Comparison of ENCODE assay signal across 2 cellular contexts in the genomic region with DNA sequence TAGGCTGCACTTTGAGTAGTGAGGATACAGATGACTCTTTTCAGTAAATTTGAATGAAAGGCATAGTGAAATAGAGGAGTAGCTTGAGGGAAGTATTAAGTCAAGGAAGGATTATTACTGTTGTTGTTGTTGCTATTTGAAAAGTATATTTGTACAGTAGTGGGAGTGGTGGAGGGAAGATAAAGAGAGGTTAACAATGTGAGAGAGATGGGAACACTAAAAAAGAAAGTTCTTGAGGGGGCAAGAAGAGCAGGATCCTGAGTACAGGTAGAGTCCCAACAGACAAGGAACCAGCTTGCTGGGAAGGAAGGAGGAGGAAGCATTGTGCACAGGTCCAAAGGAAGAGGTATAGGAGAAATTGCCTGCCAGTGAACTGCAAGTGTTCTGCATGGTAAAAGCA.
TF ChIP-seq lines count a peak whose summit lies in the region.

No MANE protein-coding gene starts in this region.

TF ChIP-seq in GM23338, 12 proteins besides CTCF, POLR2A, EP300 and RAD21 (continues in another document):
- TF ChIP-seq EZH2 (IDR thresholded peaks at IDR 0.05; ENCODE audit: low read depth, unreplicated experiment) (no peak), STAT1 (IDR thresholded peaks at IDR 0.05; ENCODE audit: unreplicated experiment) (no peak), ZNF114 (CRISPR knock-in tag; IDR thresholded peaks at IDR 0.05) (no peak), EZH2phosphoT487 (IDR thresholded peaks at IDR 0.05; ENCODE audit: unreplicated experiment) (no peak), JUNB (IDR thresholded peaks at IDR 0.05; ENCODE audit: unreplicated experiment) (no peak), ZNF331 (CRISPR knock-in tag; IDR thresholded peaks at IDR 0.05; ENCODE audit: low read depth) (no peak), POLR2AphosphoS5 (IDR thresholded peaks at IDR 0.05; ENCODE audit: low read depth) (no peak)
- TF ChIP-seq, protein P1, sequence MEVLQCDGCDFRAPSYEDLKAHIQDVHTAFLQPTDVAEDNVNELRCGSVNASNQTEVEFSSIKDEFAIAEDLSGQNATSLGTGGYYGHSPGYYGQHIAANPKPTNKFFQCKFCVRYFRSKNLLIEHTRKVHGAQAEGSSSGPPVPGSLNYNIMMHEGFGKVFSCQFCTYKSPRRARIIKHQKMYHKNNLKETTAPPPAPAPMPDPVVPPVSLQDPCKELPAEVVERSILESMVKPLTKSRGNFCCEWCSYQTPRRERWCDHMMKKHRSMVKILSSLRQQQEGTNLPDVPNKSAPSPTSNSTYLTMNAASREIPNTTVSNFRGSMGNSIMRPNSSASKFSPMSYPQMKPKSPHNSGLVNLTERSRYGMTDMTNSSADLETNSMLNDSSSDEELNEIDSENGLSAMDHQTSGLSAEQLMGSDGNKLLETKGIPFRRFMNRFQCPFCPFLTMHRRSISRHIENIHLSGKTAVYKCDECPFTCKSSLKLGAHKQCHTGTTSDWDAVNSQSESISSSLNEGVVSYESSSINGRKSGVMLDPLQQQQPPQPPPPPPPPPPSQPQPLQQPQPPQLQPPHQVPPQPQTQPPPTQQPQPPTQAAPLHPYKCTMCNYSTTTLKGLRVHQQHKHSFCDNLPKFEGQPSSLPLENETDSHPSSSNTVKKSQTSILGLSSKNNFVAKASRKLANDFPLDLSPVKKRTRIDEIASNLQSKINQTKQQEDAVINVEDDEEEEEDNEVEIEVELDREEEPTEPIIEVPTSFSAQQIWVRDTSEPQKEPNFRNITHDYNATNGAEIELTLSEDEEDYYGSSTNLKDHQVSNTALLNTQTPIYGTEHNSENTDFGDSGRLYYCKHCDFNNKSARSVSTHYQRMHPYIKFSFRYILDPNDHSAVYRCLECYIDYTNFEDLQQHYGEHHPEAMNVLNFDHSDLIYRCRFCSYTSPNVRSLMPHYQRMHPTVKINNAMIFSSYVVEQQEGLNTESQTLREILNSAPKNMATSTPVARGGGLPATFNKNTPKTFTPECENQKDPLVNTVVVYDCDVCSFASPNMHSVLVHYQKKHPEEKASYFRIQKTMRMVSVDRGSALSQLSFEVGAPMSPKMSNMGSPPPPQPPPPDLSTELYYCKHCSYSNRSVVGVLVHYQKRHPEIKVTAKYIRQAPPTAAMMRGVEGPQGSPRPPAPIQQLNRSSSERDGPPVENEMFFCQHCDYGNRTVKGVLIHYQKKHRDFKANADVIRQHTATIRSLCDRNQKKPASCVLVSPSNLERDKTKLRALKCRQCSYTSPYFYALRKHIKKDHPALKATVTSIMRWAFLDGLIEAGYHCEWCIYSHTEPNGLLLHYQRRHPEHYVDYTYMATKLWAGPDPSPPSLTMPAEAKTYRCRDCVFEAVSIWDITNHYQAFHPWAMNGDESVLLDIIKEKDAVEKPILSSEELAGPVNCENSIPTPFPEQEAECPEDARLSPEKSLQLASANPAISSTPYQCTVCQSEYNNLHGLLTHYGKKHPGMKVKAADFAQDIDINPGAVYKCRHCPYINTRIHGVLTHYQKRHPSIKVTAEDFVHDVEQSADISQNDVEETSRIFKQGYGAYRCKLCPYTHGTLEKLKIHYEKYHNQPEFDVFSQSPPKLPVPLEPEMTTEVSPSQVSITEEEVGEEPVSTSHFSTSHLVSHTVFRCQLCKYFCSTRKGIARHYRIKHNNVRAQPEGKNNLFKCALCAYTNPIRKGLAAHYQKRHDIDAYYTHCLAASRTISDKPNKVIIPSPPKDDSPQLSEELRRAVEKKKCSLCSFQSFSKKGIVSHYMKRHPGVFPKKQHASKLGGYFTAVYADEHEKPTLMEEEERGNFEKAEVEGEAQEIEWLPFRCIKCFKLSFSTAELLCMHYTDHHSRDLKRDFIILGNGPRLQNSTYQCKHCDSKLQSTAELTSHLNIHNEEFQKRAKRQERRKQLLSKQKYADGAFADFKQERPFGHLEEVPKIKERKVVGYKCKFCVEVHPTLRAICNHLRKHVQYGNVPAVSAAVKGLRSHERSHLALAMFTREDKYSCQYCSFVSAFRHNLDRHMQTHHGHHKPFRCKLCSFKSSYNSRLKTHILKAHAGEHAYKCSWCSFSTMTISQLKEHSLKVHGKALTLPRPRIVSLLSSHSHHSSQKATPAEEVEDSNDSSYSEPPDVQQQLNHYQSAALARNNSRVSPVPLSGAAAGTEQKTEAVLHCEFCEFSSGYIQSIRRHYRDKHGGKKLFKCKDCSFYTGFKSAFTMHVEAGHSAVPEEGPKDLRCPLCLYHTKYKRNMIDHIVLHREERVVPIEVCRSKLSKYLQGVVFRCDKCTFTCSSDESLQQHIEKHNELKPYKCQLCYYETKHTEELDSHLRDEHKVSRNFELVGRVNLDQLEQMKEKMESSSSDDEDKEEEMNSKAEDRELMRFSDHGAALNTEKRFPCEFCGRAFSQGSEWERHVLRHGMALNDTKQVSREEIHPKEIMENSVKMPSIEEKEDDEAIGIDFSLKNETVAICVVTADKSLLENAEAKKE (CRISPR knock-in tag; IDR thresholded peaks at IDR 0.05): no peak
- TF ChIP-seq, protein P2, sequence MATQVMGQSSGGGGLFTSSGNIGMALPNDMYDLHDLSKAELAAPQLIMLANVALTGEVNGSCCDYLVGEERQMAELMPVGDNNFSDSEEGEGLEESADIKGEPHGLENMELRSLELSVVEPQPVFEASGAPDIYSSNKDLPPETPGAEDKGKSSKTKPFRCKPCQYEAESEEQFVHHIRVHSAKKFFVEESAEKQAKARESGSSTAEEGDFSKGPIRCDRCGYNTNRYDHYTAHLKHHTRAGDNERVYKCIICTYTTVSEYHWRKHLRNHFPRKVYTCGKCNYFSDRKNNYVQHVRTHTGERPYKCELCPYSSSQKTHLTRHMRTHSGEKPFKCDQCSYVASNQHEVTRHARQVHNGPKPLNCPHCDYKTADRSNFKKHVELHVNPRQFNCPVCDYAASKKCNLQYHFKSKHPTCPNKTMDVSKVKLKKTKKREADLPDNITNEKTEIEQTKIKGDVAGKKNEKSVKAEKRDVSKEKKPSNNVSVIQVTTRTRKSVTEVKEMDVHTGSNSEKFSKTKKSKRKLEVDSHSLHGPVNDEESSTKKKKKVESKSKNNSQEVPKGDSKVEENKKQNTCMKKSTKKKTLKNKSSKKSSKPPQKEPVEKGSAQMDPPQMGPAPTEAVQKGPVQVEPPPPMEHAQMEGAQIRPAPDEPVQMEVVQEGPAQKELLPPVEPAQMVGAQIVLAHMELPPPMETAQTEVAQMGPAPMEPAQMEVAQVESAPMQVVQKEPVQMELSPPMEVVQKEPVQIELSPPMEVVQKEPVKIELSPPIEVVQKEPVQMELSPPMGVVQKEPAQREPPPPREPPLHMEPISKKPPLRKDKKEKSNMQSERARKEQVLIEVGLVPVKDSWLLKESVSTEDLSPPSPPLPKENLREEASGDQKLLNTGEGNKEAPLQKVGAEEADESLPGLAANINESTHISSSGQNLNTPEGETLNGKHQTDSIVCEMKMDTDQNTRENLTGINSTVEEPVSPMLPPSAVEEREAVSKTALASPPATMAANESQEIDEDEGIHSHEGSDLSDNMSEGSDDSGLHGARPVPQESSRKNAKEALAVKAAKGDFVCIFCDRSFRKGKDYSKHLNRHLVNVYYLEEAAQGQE (IDR thresholded peaks at IDR 0.05; ENCODE audit: unreplicated experiment): no peak
- TF ChIP-seq, protein P3, sequence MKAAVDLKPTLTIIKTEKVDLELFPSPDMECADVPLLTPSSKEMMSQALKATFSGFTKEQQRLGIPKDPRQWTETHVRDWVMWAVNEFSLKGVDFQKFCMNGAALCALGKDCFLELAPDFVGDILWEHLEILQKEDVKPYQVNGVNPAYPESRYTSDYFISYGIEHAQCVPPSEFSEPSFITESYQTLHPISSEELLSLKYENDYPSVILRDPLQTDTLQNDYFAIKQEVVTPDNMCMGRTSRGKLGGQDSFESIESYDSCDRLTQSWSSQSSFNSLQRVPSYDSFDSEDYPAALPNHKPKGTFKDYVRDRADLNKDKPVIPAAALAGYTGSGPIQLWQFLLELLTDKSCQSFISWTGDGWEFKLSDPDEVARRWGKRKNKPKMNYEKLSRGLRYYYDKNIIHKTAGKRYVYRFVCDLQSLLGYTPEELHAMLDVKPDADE (IDR thresholded peaks at IDR 0.05): no peak

TF ChIP-seq in H1, 55 proteins besides CTCF, POLR2A, EP300 and RAD21:
- TF ChIP-seq SIX5 (IDR thresholded peaks at IDR 0.05; ENCODE audit: low read depth, low read length): no peak
- no peak for TF ChIP-seq YY1 (IDR thresholded peaks at IDR 0.05; ENCODE audit: low read depth, low read length)
- TF ChIP-seq JUN (IDR thresholded peaks at IDR 0.05; ENCODE audit: low read depth, low read length): no peak
- no peak for TF ChIP-seq NRF1 (IDR thresholded peaks at IDR 0.05; ENCODE audit: low read depth, low read length)
- TF ChIP-seq, protein P4, sequence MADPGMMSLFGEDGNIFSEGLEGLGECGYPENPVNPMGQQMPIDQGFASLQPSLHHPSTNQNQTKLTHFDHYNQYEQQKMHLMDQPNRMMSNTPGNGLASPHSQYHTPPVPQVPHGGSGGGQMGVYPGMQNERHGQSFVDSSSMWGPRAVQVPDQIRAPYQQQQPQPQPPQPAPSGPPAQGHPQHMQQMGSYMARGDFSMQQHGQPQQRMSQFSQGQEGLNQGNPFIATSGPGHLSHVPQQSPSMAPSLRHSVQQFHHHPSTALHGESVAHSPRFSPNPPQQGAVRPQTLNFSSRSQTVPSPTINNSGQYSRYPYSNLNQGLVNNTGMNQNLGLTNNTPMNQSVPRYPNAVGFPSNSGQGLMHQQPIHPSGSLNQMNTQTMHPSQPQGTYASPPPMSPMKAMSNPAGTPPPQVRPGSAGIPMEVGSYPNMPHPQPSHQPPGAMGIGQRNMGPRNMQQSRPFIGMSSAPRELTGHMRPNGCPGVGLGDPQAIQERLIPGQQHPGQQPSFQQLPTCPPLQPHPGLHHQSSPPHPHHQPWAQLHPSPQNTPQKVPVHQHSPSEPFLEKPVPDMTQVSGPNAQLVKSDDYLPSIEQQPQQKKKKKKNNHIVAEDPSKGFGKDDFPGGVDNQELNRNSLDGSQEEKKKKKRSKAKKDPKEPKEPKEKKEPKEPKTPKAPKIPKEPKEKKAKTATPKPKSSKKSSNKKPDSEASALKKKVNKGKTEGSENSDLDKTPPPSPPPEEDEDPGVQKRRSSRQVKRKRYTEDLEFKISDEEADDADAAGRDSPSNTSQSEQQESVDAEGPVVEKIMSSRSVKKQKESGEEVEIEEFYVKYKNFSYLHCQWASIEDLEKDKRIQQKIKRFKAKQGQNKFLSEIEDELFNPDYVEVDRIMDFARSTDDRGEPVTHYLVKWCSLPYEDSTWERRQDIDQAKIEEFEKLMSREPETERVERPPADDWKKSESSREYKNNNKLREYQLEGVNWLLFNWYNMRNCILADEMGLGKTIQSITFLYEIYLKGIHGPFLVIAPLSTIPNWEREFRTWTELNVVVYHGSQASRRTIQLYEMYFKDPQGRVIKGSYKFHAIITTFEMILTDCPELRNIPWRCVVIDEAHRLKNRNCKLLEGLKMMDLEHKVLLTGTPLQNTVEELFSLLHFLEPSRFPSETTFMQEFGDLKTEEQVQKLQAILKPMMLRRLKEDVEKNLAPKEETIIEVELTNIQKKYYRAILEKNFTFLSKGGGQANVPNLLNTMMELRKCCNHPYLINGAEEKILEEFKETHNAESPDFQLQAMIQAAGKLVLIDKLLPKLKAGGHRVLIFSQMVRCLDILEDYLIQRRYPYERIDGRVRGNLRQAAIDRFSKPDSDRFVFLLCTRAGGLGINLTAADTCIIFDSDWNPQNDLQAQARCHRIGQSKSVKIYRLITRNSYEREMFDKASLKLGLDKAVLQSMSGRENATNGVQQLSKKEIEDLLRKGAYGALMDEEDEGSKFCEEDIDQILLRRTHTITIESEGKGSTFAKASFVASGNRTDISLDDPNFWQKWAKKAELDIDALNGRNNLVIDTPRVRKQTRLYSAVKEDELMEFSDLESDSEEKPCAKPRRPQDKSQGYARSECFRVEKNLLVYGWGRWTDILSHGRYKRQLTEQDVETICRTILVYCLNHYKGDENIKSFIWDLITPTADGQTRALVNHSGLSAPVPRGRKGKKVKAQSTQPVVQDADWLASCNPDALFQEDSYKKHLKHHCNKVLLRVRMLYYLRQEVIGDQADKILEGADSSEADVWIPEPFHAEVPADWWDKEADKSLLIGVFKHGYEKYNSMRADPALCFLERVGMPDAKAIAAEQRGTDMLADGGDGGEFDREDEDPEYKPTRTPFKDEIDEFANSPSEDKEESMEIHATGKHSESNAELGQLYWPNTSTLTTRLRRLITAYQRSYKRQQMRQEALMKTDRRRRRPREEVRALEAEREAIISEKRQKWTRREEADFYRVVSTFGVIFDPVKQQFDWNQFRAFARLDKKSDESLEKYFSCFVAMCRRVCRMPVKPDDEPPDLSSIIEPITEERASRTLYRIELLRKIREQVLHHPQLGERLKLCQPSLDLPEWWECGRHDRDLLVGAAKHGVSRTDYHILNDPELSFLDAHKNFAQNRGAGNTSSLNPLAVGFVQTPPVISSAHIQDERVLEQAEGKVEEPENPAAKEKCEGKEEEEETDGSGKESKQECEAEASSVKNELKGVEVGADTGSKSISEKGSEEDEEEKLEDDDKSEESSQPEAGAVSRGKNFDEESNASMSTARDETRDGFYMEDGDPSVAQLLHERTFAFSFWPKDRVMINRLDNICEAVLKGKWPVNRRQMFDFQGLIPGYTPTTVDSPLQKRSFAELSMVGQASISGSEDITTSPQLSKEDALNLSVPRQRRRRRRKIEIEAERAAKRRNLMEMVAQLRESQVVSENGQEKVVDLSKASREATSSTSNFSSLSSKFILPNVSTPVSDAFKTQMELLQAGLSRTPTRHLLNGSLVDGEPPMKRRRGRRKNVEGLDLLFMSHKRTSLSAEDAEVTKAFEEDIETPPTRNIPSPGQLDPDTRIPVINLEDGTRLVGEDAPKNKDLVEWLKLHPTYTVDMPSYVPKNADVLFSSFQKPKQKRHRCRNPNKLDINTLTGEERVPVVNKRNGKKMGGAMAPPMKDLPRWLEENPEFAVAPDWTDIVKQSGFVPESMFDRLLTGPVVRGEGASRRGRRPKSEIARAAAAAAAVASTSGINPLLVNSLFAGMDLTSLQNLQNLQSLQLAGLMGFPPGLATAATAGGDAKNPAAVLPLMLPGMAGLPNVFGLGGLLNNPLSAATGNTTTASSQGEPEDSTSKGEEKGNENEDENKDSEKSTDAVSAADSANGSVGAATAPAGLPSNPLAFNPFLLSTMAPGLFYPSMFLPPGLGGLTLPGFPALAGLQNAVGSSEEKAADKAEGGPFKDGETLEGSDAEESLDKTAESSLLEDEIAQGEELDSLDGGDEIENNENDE (IDR thresholded peaks at IDR 0.05; ENCODE audit: insufficient replicate concordance, low read length): no peak
- TF ChIP-seq POLR2AphosphoS5 (IDR thresholded peaks at IDR 0.05; ENCODE audit: low read depth, low read length): no peak
- no peak for TF ChIP-seq CTBP2 (IDR thresholded peaks at IDR 0.05; ENCODE audit: borderline replicate concordance, insufficient read depth, insufficient read length, low read length)
- TF ChIP-seq CREB1 (IDR thresholded peaks at IDR 0.05): no peak
- no peak for TF ChIP-seq RBBP5 (IDR thresholded peaks at IDR 0.05; ENCODE audit: borderline replicate concordance, low read depth, low read length)
- TF ChIP-seq, protein P5, sequence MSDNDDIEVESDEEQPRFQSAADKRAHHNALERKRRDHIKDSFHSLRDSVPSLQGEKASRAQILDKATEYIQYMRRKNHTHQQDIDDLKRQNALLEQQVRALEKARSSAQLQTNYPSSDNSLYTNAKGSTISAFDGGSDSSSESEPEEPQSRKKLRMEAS (IDR thresholded peaks at IDR 0.05): no peak
TF ChIP-seq in H1: peak in this region for 0.
